In genomic region chr15:52568569-52569243, GRCh38 we compare ENCODE assay signal across 8 cellular contexts. TPM values are rescaled to one million over a fixed set of nuclear protein-coding genes. Genes with fewer than 3 reads are reported as not detected.
DNase-seq lines count a peak whose midpoint lies in the region; ATAC-seq lines count a peak whose summit lies in the region.

A gene with protein sequence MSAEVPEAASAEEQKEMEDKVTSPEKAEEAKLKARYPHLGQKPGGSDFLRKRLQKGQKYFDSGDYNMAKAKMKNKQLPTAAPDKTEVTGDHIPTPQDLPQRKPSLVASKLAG (minus strand): TSS chr15:52569030. CDS start chr15:52568892, 138 bp downstream.

- H2AFZ ChIP-seq in mesenchymal stem cell (ENCODE audit: low read depth, low read length) = peak within 1 kb of the TSS; percentile 94

- H3K9me3 Mint-ChIP-seq in effector memory CD8-positive, alpha-beta T cell = no peaks in the 10 kb centered on the region

- peak within 1 kb of the TSS; percentile 97 for H4K8ac ChIP-seq in mesenchymal stem cell (ENCODE audit: low read length)

- no peak within 1 kb of the TSS for H2AK5ac ChIP-seq in mesenchymal stem cell (ENCODE audit: low read length, severe bottlenecking)

- no peaks in the 10 kb centered on the region for H3K79me1 ChIP-seq in mesenchymal stem cell (replicated peaks; ENCODE audit: low read length, poor library complexity, severe bottlenecking)

- under 1% methylated on average over 75 of the region's 75 CpGs for WGBS in mesenchymal stem cell

- peak within 1 kb of the TSS; percentile 72 to 87 for H3K4me3 Mint-ChIP-seq in effector memory CD8-positive, alpha-beta T cell

- H3K4me1 ChIP-seq in mesenchymal stem cell (ENCODE audit: control insufficient read depth, insufficient read depth, low read depth, low read length) = peaks cover 5% of the 10 kb centered on the region

- H3K9ac ChIP-seq in mesenchymal stem cell (ENCODE audit: low read length) = peak within 1 kb of the TSS; percentile 99

- no peaks in the 10 kb centered on the region for H3K27me3 ChIP-seq in mesenchymal stem cell (ENCODE audit: control insufficient read depth in 1 of 2, insufficient read depth in 1 of 2, low read length in 2 of 2)

- peak within 1 kb of the TSS; percentile 88 to 97 for H3K18ac ChIP-seq in mesenchymal stem cell (ENCODE audit: low read depth in 1 of 2, low read length in 2 of 2)

- H2BK5ac ChIP-seq in mesenchymal stem cell (ENCODE audit: low read depth, low read length, poor library complexity, severe bottlenecking) = no peak within 1 kb of the TSS

- H3K4me1 Mint-ChIP-seq in effector memory CD8-positive, alpha-beta T cell (ENCODE audit: low read depth in 2 of 2) = peaks cover 15 to 35% of the 10 kb centered on the region in 2 donors

- DNase-seq in CMK (ENCODE audit: low read depth) (peak; percentile 74), HS-5 (ENCODE audit: low read depth) (peak; percentile 80), NOMO-1 (lab: John Stamatoyannopoulos, UW; ENCODE audit: unreplicated experiment in 2 of 2) (peak; percentile 88 to 90), mesenchymal stem cell (peak; percentile 89)
- DNase-seq in activated CD8-positive, alpha-beta memory T cell treated with anti-CD3 and anti-CD28 coated beads for 4 hours (ENCODE audit: low read depth in 2 of 2) = peak; percentile 49 to 57
- peak; percentile 68 to 74 (median 69) for DNase-seq in effector memory CD8-positive, alpha-beta T cell
- DNase-seq in stimulated activated CD8-positive, alpha-beta memory T cell treated with anti-CD3 and anti-CD28 coated beads, Interleukin-15, amount 100 ng/mL, for 1 hour (ENCODE audit: low read depth) = peak; percentile 52

- H3K27ac Mint-ChIP-seq in effector memory CD8-positive, alpha-beta T cell = peak within 1 kb of the TSS; percentile 99

- H3K27me3 Mint-ChIP-seq in effector memory CD8-positive, alpha-beta T cell = no peaks in the 10 kb centered on the region

- H4K91ac ChIP-seq in mesenchymal stem cell (ENCODE audit: low read length) = peak within 1 kb of the TSS; percentile 88

- ATAC-seq in GM19468 (IDR thresholded peaks at IDR 0.05; ENCODE audit: extremely low read depth, unreplicated experiment) = peak; percentile 36
- peak; percentile 73 for ATAC-seq in effector memory CD8-positive, alpha-beta T cell (replicated peaks)

- peak within 1 kb of the TSS; percentile 45 for H3K4me2 ChIP-seq in mesenchymal stem cell (ENCODE audit: low read length, poor library complexity, severe bottlenecking)

- peaks cover 21% of the 10 kb centered on the region for H3K36me3 Mint-ChIP-seq in effector memory CD8-positive, alpha-beta T cell (ENCODE audit: insufficient read depth)

- peaks cover 0 to 3% of the 10 kb centered on the region in 2 experiments for H3K36me3 ChIP-seq in mesenchymal stem cell (ENCODE audit: control insufficient read depth in 1 of 2, insufficient read depth in 2 of 2, low read depth in 1 of 2, low read length in 2 of 2)

- H3K4ac ChIP-seq in mesenchymal stem cell (ENCODE audit: low read depth in 1 of 2, low read length in 2 of 2) = peak within 1 kb of the TSS; percentile 71 to 87

- H3K9me3 ChIP-seq in mesenchymal stem cell (ENCODE audit: control insufficient read depth, low read length) = no peaks in the 10 kb centered on the region

- peak within 1 kb of the TSS in 1 of 2 experiments; percentile 49 for H2BK12ac ChIP-seq in mesenchymal stem cell (ENCODE audit: low read length in 2 of 2)

- H3K23ac ChIP-seq in mesenchymal stem cell (ENCODE audit: low read length in 2 of 2) = no peak within 1 kb of the TSS

- peak within 1 kb of the TSS; percentile 78 for H2BK120ac ChIP-seq in mesenchymal stem cell (ENCODE audit: low read depth, low read length)

- H3K27ac ChIP-seq in mesenchymal stem cell (ENCODE audit: low read length, poor library complexity, severe bottlenecking) = peak within 1 kb of the TSS; percentile 57

- peak within 1 kb of the TSS in 1 of 2 experiments; percentile 98 for H3K14ac ChIP-seq in mesenchymal stem cell (ENCODE audit: low read length in 2 of 2)

- peak within 1 kb of the TSS; percentile 85 to 97 for H3K4me3 ChIP-seq in mesenchymal stem cell (ENCODE audit: insufficient read depth in 1 of 2, low read depth in 1 of 2, low read length in 2 of 2)

- no peak within 1 kb of the TSS for H2BK15ac ChIP-seq in mesenchymal stem cell (ENCODE audit: low read depth, poor library complexity, severe bottlenecking)

RNA-seq across cellular contexts. Expression of the gene that starts here (rescaled TPM):
- polyA plus RNA-seq in mesenchymal stem cell (2013, experiment 1 of 2) = 59.1 TPM
- 58.9 TPM for polyA plus RNA-seq in mesenchymal stem cell (2013, experiment 2 of 2)

Comparison
In these comparisons a context has a peak if more than half of its experiments do, and no peak if none do; other contexts are left out.
1. Peak in every context shown above with its lines: DNase-seq, ATAC-seq, H3K4me3 ChIP-seq and H3K27ac ChIP-seq.